Comparison of ENCODE assay signal across 9 cellular contexts in the genomic region with DNA sequence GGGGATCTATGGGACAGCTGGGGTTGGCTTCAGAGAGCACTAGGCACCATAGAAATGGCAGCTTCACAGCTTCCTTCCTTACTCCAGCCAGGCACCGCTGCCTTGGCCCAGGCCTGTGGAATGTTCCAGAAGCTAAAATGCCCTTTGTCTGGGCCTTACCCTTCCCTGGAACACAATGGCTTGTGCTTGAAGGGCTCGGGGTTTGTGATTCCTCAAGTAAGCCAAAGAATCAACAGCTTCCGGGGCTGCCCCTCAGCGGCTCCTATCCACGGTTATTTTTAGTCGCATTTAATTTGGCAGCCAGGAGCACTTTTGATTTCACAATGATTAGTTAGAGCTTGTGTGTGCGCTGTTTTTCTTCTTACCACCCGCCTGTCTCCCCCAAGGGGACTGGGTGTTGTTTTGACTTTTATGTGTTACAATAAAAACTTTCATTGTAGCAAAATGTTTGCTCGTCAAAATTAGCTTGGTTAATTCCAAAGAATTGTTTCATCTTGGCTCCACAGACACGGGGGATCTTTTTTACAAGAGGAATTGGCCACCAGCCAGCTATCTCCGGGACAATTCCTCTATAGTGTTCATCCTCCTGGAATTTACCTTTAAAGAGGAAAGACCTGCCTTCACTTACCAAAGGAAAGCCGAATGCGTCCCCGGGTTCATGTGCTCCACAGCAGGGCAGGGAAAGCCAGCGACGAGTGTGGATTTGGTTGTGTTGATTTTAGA.
A peak's percentile ranks its signal among the peaks of the same experiment; 100 is the strongest.
DNase-seq lines count a peak whose midpoint lies in the region; ATAC-seq and TF ChIP-seq lines count a peak whose summit lies in the region.
"Had no signal": no experiment of that assay in that cellular context is flagged by ENCODE, and none has a peak within 500 bp of the region (broad histone marks: within the 10 kb centered on the region; RNA-seq: fewer than 3 reads in every experiment).

No MANE protein-coding gene starts in this region.

- peaks cover 10% of the 10 kb centered on the region for H3K4me1 Mint-ChIP-seq in CD4-positive, alpha-beta T cell (ENCODE audit: low read depth)
- peaks cover 35% of the 10 kb centered on the region for H3K4me1 Mint-ChIP-seq in neural progenitor cell
- no peaks in the 10 kb centered on the region for H3K4me1 Mint-ChIP-seq in progenitor cell of endocrine pancreas (ENCODE audit: low read depth)

- DNase-seq in CD4-positive, alpha-beta T cell = peak in 1 of 10 experiments; percentile 2
- DNase-seq in NB4 (ENCODE audit: low read depth) = peak; percentile 81
- DNase-seq in dermis blood vessel endothelial cell = peak; percentile 24
- DNase-seq in neural progenitor cell (ENCODE audit: low spot score) = no peak
- no peak for DNase-seq in progenitor cell of endocrine pancreas (ENCODE audit: low spot score, unreplicated experiment)
- no peak for DNase-seq in HEK293T (ENCODE audit: extremely low spot score)
- DNase-seq: activated CD4-positive, CD25-positive, alpha-beta regulatory T cell treated with anti-CD3 and anti-CD28 coated beads, Interleukin-2, amount 50 U/mL, for 72 hours had no signal

- H3K36me3 ChIP-seq in neural progenitor cell = no peaks in the 10 kb centered on the region

- intact Hi-C loops in CD4-positive, alpha-beta T cell (cut with DNase I, micrococcal nuclease) = loop anchor here in 1 of 2 experiments (10.0 kb wide), 1 partner anchor 299 kb away; no protein-coding TSS in a partner anchor

- no peaks in the 10 kb centered on the region for H3K9me3 Mint-ChIP-seq in CD4-positive, alpha-beta T cell
- H3K9me3 Mint-ChIP-seq in neural progenitor cell (peaks cover 7% of the 10 kb centered on the region), progenitor cell of endocrine pancreas (ENCODE audit: low read depth) (no peaks in the 10 kb centered on the region)

- no peaks in the 10 kb centered on the region for H3K36me3 Mint-ChIP-seq in CD4-positive, alpha-beta T cell (ENCODE audit: low read depth)
- no peaks in the 10 kb centered on the region for H3K36me3 Mint-ChIP-seq in neural progenitor cell
- H3K36me3 Mint-ChIP-seq in progenitor cell of endocrine pancreas (ENCODE audit: insufficient read depth) = no peaks in the 10 kb centered on the region

- TF ChIP-seq CTCF in CD4-positive, alpha-beta T cell (IDR thresholded peaks at IDR 0.05) = no peak
- TF ChIP-seq CTCF in NB4 (IDR thresholded peaks at IDR 0.05; ENCODE audit: low read depth, low read length) = no peak
- TF ChIP-seq CTCF in neural progenitor cell (IDR thresholded peaks at IDR 0.05) = no peak
- TF ChIP-seq CTCF in progenitor cell of endocrine pancreas (IDR thresholded peaks at IDR 0.05; ENCODE audit: unreplicated experiment) = no peak

- H3K4me3 ChIP-seq in NB4 (ENCODE audit: low read depth, low read length) = peak overlapping the region; percentile 16
- H3K4me3 ChIP-seq in neural progenitor cell = no peak overlapping the region

- no peak overlapping the region for H3K9ac ChIP-seq in neural progenitor cell

- CTCF ChIA-PET in CD4-positive, alpha-beta T cell (lab: Charles Lee) = interaction anchor here (2.3 kb wide), 1 partner anchor 74 kb away, joined by 10 read pairs; a partner anchor contains a TSS
- CTCF ChIA-PET in HEK293T (lab: Yijun Ruan, JAX) = interaction anchor here (1.2 kb wide), 1 partner anchor 18 kb away, joined by 4 read pairs; no protein-coding TSS in a partner anchor

- no peak overlapping the region for H3K4me2 ChIP-seq in neural progenitor cell

- POLR2A ChIA-PET in CD4-positive, alpha-beta T cell (lab: Charles Lee) = interaction anchor here (0.8 to 1.8 kb wide), 5 partner anchors 12 to 263 kb away, joined by 3 to 9 read pairs (median 3); a partner anchor contains a TSS
- POLR2A ChIA-PET in HEK293T (lab: Yijun Ruan, JAX) = interaction anchor here (1.0 to 1.1 kb wide), 2 partner anchors 9 to 11 kb away, joined by 3 to 4 read pairs; no protein-coding TSS in a partner anchor

- H3K4me1 ChIP-seq in neural progenitor cell = peaks cover 3% of the 10 kb centered on the region

- no peak overlapping the region for H3K27ac ChIP-seq in CD4-positive, alpha-beta T cell (ENCODE audit: low read depth, low read length)
- no peak overlapping the region for H3K27ac ChIP-seq in neural progenitor cell

- no peaks in the 10 kb centered on the region for H3F3A ChIP-seq in neural progenitor cell (ENCODE audit: low read depth)

- H3K27me3 Mint-ChIP-seq in CD4-positive, alpha-beta T cell = no peaks in the 10 kb centered on the region
- peaks cover 32% of the 10 kb centered on the region for H3K27me3 Mint-ChIP-seq in neural progenitor cell (ENCODE audit: insufficient read depth, low read depth)
- H3K27me3 Mint-ChIP-seq in progenitor cell of endocrine pancreas = peaks cover 69% of the 10 kb centered on the region

- TF ChIP-seq POLR2A in NB4 (IDR thresholded peaks at IDR 0.05; ENCODE audit: extremely low read depth, insufficient read length) (no peak), GM18505 (IDR thresholded peaks at IDR 0.05; ENCODE audit: borderline replicate concordance, extremely low read depth, insufficient read depth, insufficient read length) (no peak)

- peak overlapping the region; percentile 48 for H3K27ac Mint-ChIP-seq in CD4-positive, alpha-beta T cell
- peak overlapping the region; percentile 80 for H3K27ac Mint-ChIP-seq in neural progenitor cell
- no peak overlapping the region for H3K27ac Mint-ChIP-seq in progenitor cell of endocrine pancreas

- H3K4me3 Mint-ChIP-seq in CD4-positive, alpha-beta T cell = no peak overlapping the region
- H3K4me3 Mint-ChIP-seq in neural progenitor cell = no peak overlapping the region
- H3K4me3 Mint-ChIP-seq in progenitor cell of endocrine pancreas (ENCODE audit: low read depth) = no peak overlapping the region

- H2AFZ ChIP-seq in neural progenitor cell (replicated peaks) = no peak overlapping the region

- H4K20me1 ChIP-seq in neural progenitor cell (ENCODE audit: low read depth) = no peaks in the 10 kb centered on the region

- H3K27me3 ChIP-seq in CD4-positive, alpha-beta T cell (ENCODE audit: control insufficient read depth, insufficient read depth, low read length) = no peaks in the 10 kb centered on the region
- H3K27me3 ChIP-seq in neural progenitor cell = no peaks in the 10 kb centered on the region

- no peaks in the 10 kb centered on the region for H3K9me3 ChIP-seq in CD4-positive, alpha-beta T cell (ENCODE audit: control insufficient read depth, low read length)
- no peaks in the 10 kb centered on the region for H3K9me3 ChIP-seq in neural progenitor cell (ENCODE audit: low read depth)

- H3K79me2 ChIP-seq in neural progenitor cell (ENCODE audit: low read depth) = no peaks in the 10 kb centered on the region

- ATAC-seq in CD4-positive, alpha-beta T cell (ENCODE audit: poor library complexity) = no peak
- ATAC-seq in GM21576 (IDR thresholded peaks at IDR 0.05; ENCODE audit: unreplicated experiment) (no peak), GM18505 (IDR thresholded peaks at IDR 0.05; ENCODE audit: unreplicated experiment) (no peak)

TF ChIP-seq in HEK293T, 16 proteins besides CTCF, POLR2A, EP300 and RAD21:
- no peak for TF ChIP-seq L3MBTL2 (conservative IDR thresholded peaks at IDR 0.05)
- no peak for TF ChIP-seq ELF4 (IDR thresholded peaks at IDR 0.05)
- no peak for TF ChIP-seq CTBP1 (IDR thresholded peaks at IDR 0.05; ENCODE audit: borderline replicate concordance)
- no peak for TF ChIP-seq SP1 (IDR thresholded peaks at IDR 0.05)
- no peak for TF ChIP-seq FOXA1 (IDR thresholded peaks at IDR 0.05)
- no peak for TF ChIP-seq ZNF384 (IDR thresholded peaks at IDR 0.05)
- TF ChIP-seq TARDBP (IDR thresholded peaks at IDR 0.05) = no peak
- TF ChIP-seq ARNT (IDR thresholded peaks at IDR 0.05) = no peak
- TF ChIP-seq BHLHE40 (IDR thresholded peaks at IDR 0.05; ENCODE audit: borderline replicate concordance) = no peak
- no peak for TF ChIP-seq LEF1 (IDR thresholded peaks at IDR 0.05; ENCODE audit: borderline replicate concordance)
TF ChIP-seq in HEK293T: peak in this region for 0.

Comparison
In these comparisons a context has a peak if more than half of its experiments do, and no peak if none do; other contexts are left out.
1. DNase-seq: peak in NB4 (single experiment) and dermis blood vessel endothelial cell (single experiment); none in neural progenitor cell (single experiment), progenitor cell of endocrine pancreas (single experiment) and HEK293T (single experiment).